8 cellular contexts compared by ENCODE assay signal in genomic region chr19:34772697-34773554, GRCh38. TPM values are rescaled to one million over a fixed set of nuclear protein-coding genes. Genes with fewer than 3 reads are reported as not detected.
DNase-seq lines count a peak whose midpoint lies in the region; ATAC-seq, FAIRE-seq and TF ChIP-seq lines count a peak whose summit lies in the region.

Gene ZNF599 (minus strand): TSS chr19:34773215. CDS start chr19:34772841, 374 bp downstream.

- intact Hi-C loops in kidney (cut with DNase I): no loop called here

- peak within 1 kb of the TSS; percentile 58 to 62 for H3K27ac ChIP-seq in kidney (ENCODE audit: low read depth in 2 of 2, low read length in 2 of 2)

- peaks cover 0 to 4% of the 10 kb centered on the region in 2 donors for H3K9me3 ChIP-seq in kidney (ENCODE audit: control insufficient read depth in 1 of 2, low read length in 2 of 2)

- ATAC-seq in GM18519 (IDR thresholded peaks at IDR 0.05; ENCODE audit: low FRiP score, unreplicated experiment) (peak; percentile 82), HG03045 (IDR thresholded peaks at IDR 0.05; ENCODE audit: unreplicated experiment) (peak; percentile 94)

- H3K36me3 ChIP-seq in kidney (ENCODE audit: control insufficient read depth in 1 of 2, insufficient read depth in 2 of 2, low read length in 2 of 2): peaks cover 9 to 10% of the 10 kb centered on the region in 2 donors

- TF ChIP-seq CTCF in kidney (IDR thresholded peaks at IDR 0.05; ENCODE audit: borderline replicate concordance, extremely low read depth, insufficient read depth): no peak

- DNase-seq in NCI-H2107 (lab: John Stamatoyannopoulos, UW) (peak; percentile 48), cerebellar nuclear complex (lab: John Stamatoyannopoulos, UW) (peak; percentile 51 to 79), kidney (peak; percentile 96)
- peak; percentile 77 for DNase-seq in activated CD4-positive, CD25-positive, alpha-beta regulatory T cell treated with anti-CD3 and anti-CD28 coated beads, Interleukin-2, amount 50 U/mL, for 16 hours (ENCODE audit: low read depth, low spot score)
- DNase-seq in stimulated activated CD4-positive, alpha-beta T cell treated with anti-CD3 and anti-CD28 coated beads, Interleukin-15, amount 100 ng/mL, for 1 hour (ENCODE audit: low read depth in 1 of 2, low spot score in 1 of 2): peak; percentile 70 to 85

- FAIRE-seq in A204.1 (lab: Jason Lieb, UNC) (peak; percentile 51), kidney (lab: Jason Lieb, UNC) (peak; percentile 6)

- peak within 1 kb of the TSS; percentile 87 to 94 for H3K4me3 ChIP-seq in kidney (ENCODE audit: low read length in 2 of 2)

- peaks cover 7 to 8% of the 10 kb centered on the region in 2 donors for H3K4me1 ChIP-seq in kidney (ENCODE audit: control insufficient read depth in 1 of 2, insufficient read depth in 1 of 2, low read depth in 1 of 2, low read length in 2 of 2)

- peak within 1 kb of the TSS; percentile 71 to 81 for H3K9ac ChIP-seq in kidney (ENCODE audit: low read length in 2 of 2)

RNA-seq across cellular contexts. Expression of gene ZNF599, which starts in this region (rescaled TPM):
- 8.9 TPM for total RNA-seq in kidney
- polyA plus RNA-seq in kidney (ENCODE audit: insufficient read depth, low read depth, low replicate concordance): 14.2 TPM

Comparison
In these comparisons a context has a peak if more than half of its experiments do, and no peak if none do; other contexts are left out.
1. Peak in every context shown above with its lines: DNase-seq, ATAC-seq, H3K4me3 ChIP-seq and H3K27ac ChIP-seq.